ENCODE assay signal across 8 cellular contexts in the genomic region with DNA sequence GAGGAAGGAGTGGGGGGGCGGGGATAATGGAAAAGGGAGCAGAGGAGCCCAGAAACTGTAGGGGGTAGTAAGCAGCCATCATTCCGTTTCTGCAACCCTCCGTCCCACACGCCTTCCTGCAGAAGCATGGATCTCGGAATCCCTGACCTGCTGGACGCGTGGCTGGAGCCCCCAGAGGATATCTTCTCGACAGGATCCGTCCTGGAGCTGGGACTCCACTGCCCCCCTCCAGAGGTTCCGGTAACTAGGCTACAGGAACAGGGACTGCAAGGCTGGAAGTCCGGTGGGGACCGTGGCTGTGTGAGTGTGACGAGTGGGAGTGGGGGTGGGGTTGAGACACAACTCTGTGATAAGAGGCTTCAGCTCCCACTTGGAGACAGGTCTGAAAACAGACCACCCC. TPM values are rescaled to one million over a fixed set of nuclear protein-coding genes. Genes with fewer than 3 reads are reported as not detected.
DNase-seq lines count a peak whose midpoint lies in the region; ATAC-seq and TF ChIP-seq lines count a peak whose summit lies in the region.

No MANE protein-coding gene starts in this region.

- ATAC-seq in IMR-90 (ENCODE audit: low read depth): no peak
- ATAC-seq in naive thymus-derived CD4-positive, alpha-beta T cell: no peak

- H4K5ac ChIP-seq in IMR-90 (ENCODE audit: low read depth, low read length): peak overlapping the region; percentile 46

- H3K27ac ChIP-seq in IMR-90 (ENCODE audit: insufficient read depth, low read length): peak overlapping the region; percentile 4; the same call in 1 of the 2 replicates
- H3K27ac ChIP-seq in naive thymus-derived CD4-positive, alpha-beta T cell (ENCODE audit: low read depth, low read length): peak overlapping the region; percentile 79

- no peaks in the 10 kb centered on the region for H3K9me3 ChIP-seq in IMR-90 (ENCODE audit: control insufficient read depth, insufficient read depth, low read length)
- no peaks in the 10 kb centered on the region for H3K9me3 ChIP-seq in naive thymus-derived CD4-positive, alpha-beta T cell (ENCODE audit: control insufficient read depth in 2 of 3, low read length in 3 of 3)

- in situ Hi-C loops in IMR-90 (cut with MboI; ENCODE audit: low sequenced_read_pairs): loop anchor here (25.0 kb wide), 1 partner anchor 431 kb away; the partner anchor contains the start of genes S100A3, S100A4, S100A5 and S100A6
- in situ Hi-C loops in G401 (cut with HindIII; ENCODE audit: low sequenced_read_pairs): no loop called here

- dilution Hi-C loops in IMR-90 (cut with HindIII; ENCODE audit: low sequenced_read_pairs, unreplicated experiment): no loop called here

- CTCF ChIA-PET in IMR-90 (lab: Yijun Ruan, JAX): interaction anchor here (1.2 kb wide), 1 partner anchor 9 kb away, joined by 4 read pairs; the partner anchor contains the start of gene JTB
- CTCF ChIA-PET in naive thymus-derived CD4-positive, alpha-beta T cell (lab: Charles Lee): interaction anchor here (0.8 to 2.2 kb wide), 7 partner anchors 9 to 367 kb away, joined by 3 to 11 read pairs (median 4); partner anchors contain the start of genes DENND4B, JTB and RAB13

- POLR2A ChIA-PET in IMR-90 (lab: Charles Lee; ENCODE audit: unreplicated experiment): interaction anchor here (1.3 kb wide), 1 partner anchor 22 kb away, joined by 5 read pairs; the partner anchor contains the start of gene RPS27
- POLR2A ChIA-PET in naive thymus-derived CD4-positive, alpha-beta T cell (lab: Charles Lee): interaction anchor here (0.8 to 7.0 kb wide), 12 partner anchors 8 to 193 kb away, joined by 3 to 128 read pairs (median 7); partner anchors contain the start of genes CRTC2, DENND4B, JTB and RAB13

- H2AK9ac ChIP-seq in IMR-90 (replicated peaks; ENCODE audit: low read depth, low read length, poor library complexity): peak overlapping the region; percentile 88

- peak overlapping the region; percentile 87 for H3K4me2 ChIP-seq in IMR-90 (ENCODE audit: low read depth, low read length)

- 0 out of 2 replicates have a peak, but pooled peaks cover 1% of the 10 kb centered on the region for H3K4me1 ChIP-seq in IMR-90 (ENCODE audit: control insufficient read depth, insufficient read depth, low read length)
- H3K4me1 ChIP-seq in naive thymus-derived CD4-positive, alpha-beta T cell (ENCODE audit: control insufficient read depth in 2 of 2, insufficient read depth in 2 of 2, low read length in 2 of 2): peaks cover 23 to 35% of the 10 kb centered on the region in 2 donors

- H3K9me3 Mint-ChIP-seq in naive thymus-derived CD4-positive, alpha-beta T cell: no peaks in the 10 kb centered on the region

- H2BK120ac ChIP-seq in IMR-90 (ENCODE audit: low read depth, low read length): 0 out of 2 replicates have a peak overlapping the region, but pooled peaks have one; percentile 21

- no peaks in the 10 kb centered on the region for H3K27me3 Mint-ChIP-seq in naive thymus-derived CD4-positive, alpha-beta T cell

- H3K18ac ChIP-seq in IMR-90 (ENCODE audit: low read depth, low read length): no peak overlapping the region

- no TSS peak for BruUV-seq in IMR-90 (replicated peaks; lab: Mats Ljungman, UMichigan)

- H2AK5ac ChIP-seq in IMR-90 (ENCODE audit: low read depth, low read length): peak overlapping the region; percentile 73

- H3K4ac ChIP-seq in IMR-90 (ENCODE audit: low read depth, low read length): peak overlapping the region; percentile 80

- peak overlapping the region; percentile 21; the same call in 1 of the 2 replicates for H3K9ac ChIP-seq in IMR-90 (ENCODE audit: low read depth, low read length)

- peak overlapping the region; percentile 36; the same call in 1 of the 2 replicates for H4K91ac ChIP-seq in IMR-90 (ENCODE audit: insufficient read depth, low read depth, low read length)

- no peak overlapping the region for H2BK15ac ChIP-seq in IMR-90 (ENCODE audit: low read depth, low read length)

- intact Hi-C loops in IMR-90 (cut with micrococcal nuclease): no loop called here
- intact Hi-C loops in naive thymus-derived CD4-positive, alpha-beta T cell (cut with micrococcal nuclease): loop anchor here (5.0 to 10.0 kb wide), 3 partner anchors 296 to 986 kb away; partner anchors contain the start of genes ILF2 (in 1 of the 2), PBXIP1 (in 1 of the 2) and S100A6 (in 1 of the 2)

- peak overlapping the region in 8 of 10 donors; percentile 20 to 97 (median 88) for H3K4me3 Mint-ChIP-seq in naive thymus-derived CD4-positive, alpha-beta T cell

- peak overlapping the region; percentile 62 for H3K4me3 ChIP-seq in AG09309 (ENCODE audit: control insufficient read depth, low read depth, low read length)
- peak overlapping the region; percentile 48 for H3K4me3 ChIP-seq in IMR-90 (ENCODE audit: insufficient read depth, low read depth, low read length)
- H3K4me3 ChIP-seq in cardiac fibroblast (replicated peaks in 1 of 2; ENCODE audit: low read depth in 2 of 2, low read length in 2 of 2): peak overlapping the region; percentile 64 to 67
- no peak overlapping the region for H3K4me3 ChIP-seq in naive thymus-derived CD4-positive, alpha-beta T cell (ENCODE audit: low read length)

- TF ChIP-seq CTCF in AG09309 (IDR thresholded peaks at IDR 0.05; ENCODE audit: control insufficient read depth, insufficient read depth, low read depth, low read length, missing control alignments) (no peak), IMR-90 (conservative IDR thresholded peaks at IDR 0.05; ENCODE audit: low read depth, low read length) (no peak), cardiac fibroblast (IDR thresholded peaks at IDR 0.05; ENCODE audit: low read depth, low read length) (no peak)

- peak overlapping the region; percentile 58; the same call in 1 of the 2 replicates for H3K23ac ChIP-seq in IMR-90 (ENCODE audit: low read depth, low read length)

- H4K8ac ChIP-seq in IMR-90 (ENCODE audit: low read depth in 2 of 2, low read length in 2 of 2): peak overlapping the region; percentile 8 to 93

- no peak for TF ChIP-seq RAD21 in IMR-90 (IDR thresholded peaks at IDR 0.05; ENCODE audit: low read length)

- H3K14ac ChIP-seq in IMR-90 (replicated peaks; ENCODE audit: low read depth, low read length): peak overlapping the region; percentile 66

- H3K9me1 ChIP-seq in IMR-90 (ENCODE audit: insufficient read depth, low read length): peaks cover 7% of the 10 kb centered on the region; the same call in 1 of the 2 replicates

- H3K36me3 ChIP-seq in IMR-90 (ENCODE audit: control insufficient read depth, insufficient read depth, low read length): peaks cover 5% of the 10 kb centered on the region
- peaks cover 0 to 12% (median 0%) of the 10 kb centered on the region in 3 experiments for H3K36me3 ChIP-seq in naive thymus-derived CD4-positive, alpha-beta T cell (ENCODE audit: control insufficient read depth in 2 of 3, insufficient read depth in 3 of 3, low read length in 3 of 3)

- no peak for TF ChIP-seq POLR2A in IMR-90 (IDR thresholded peaks at IDR 0.05; ENCODE audit: low read depth, low read length)

- H2BK5ac ChIP-seq in IMR-90 (ENCODE audit: low read depth, low read length, poor library complexity, severe bottlenecking): no peak overlapping the region

- 5% methylated on average over 4 of the region's 13 CpGs; no CpG with 5 or more reads in 1 of the 2 experiments for WGBS in IMR-90 (ENCODE audit: extremely low coverage in 2 of 2, insufficient read length in 1 of 2), 2 experiments

- H2AFZ ChIP-seq in IMR-90 (replicated peaks; ENCODE audit: low read length, poor library complexity): peak overlapping the region; percentile 90

- peak overlapping the region; percentile 38 to 99 (median 94) for H3K27ac Mint-ChIP-seq in naive thymus-derived CD4-positive, alpha-beta T cell

- peaks cover 22 to 69% (median 55%) of the 10 kb centered on the region in 7 donors for H3K4me1 Mint-ChIP-seq in naive thymus-derived CD4-positive, alpha-beta T cell

- peaks cover 5 to 36% of the 10 kb centered on the region in 2 experiments; a peak in 3 of 4 replicates for H3K79me1 ChIP-seq in IMR-90 (ENCODE audit: low read depth in 1 of 2, low read length in 2 of 2)

- no peaks in the 10 kb centered on the region for H3K27me3 ChIP-seq in IMR-90 (ENCODE audit: control insufficient read depth, insufficient read depth, low read length)
- no peaks in the 10 kb centered on the region for H3K27me3 ChIP-seq in naive thymus-derived CD4-positive, alpha-beta T cell (ENCODE audit: control insufficient read depth in 2 of 2, insufficient read depth in 2 of 2, low read length in 2 of 2)

- H3K56ac ChIP-seq in IMR-90 (ENCODE audit: extremely low read depth, insufficient read depth, low read length): no peak overlapping the region

- peaks cover 0 to 11% (median 0%) of the 10 kb centered on the region in 5 donors for H3K36me3 Mint-ChIP-seq in naive thymus-derived CD4-positive, alpha-beta T cell

- no peaks in the 10 kb centered on the region for H4K20me1 ChIP-seq in IMR-90 (ENCODE audit: insufficient read depth, low read length)

- no peak for DNase-seq in AG09309 (ENCODE audit: low read depth)
- no peak for DNase-seq in IMR-90
- no peak for DNase-seq in cardiac fibroblast (ENCODE audit: low read depth in 2 of 2)
- no peak for DNase-seq in naive thymus-derived CD4-positive, alpha-beta T cell
- DNase-seq in stimulated activated CD4-positive, alpha-beta T cell treated with anti-CD3 and anti-CD28 coated beads, Interleukin-15, amount 100 ng/mL, for 24 hours: no peak
- no peak for DNase-seq in G401 (ENCODE audit: low spot score)
- no peak for DNase-seq in pons (ENCODE audit: low spot score)
- DNase-seq in stimulated activated CD4-positive, alpha-beta T cell treated with anti-CD3 and anti-CD28 coated beads, Interleukin-4, amount 100 ng/mL, for 1 hour: no peak

- H2BK20ac ChIP-seq in IMR-90 (ENCODE audit: low read depth, low read length): no peak overlapping the region

RNA-seq across cellular contexts. Expression of gene CREB3L4, which starts 0.7 kb away (rescaled TPM):
- total RNA-seq in IMR-90 (2012; rRNA removed): 4.4 and 6.5 TPM in 2 replicates
- 8.3 and 9.8 TPM in 2 replicates for polyA plus RNA-seq in IMR-90 (2012; rRNA removed)
- 5.0 and 5.8 TPM in 2 replicates for polyA plus RNA-seq in IMR-90 (2012; cell fraction: cytosol; rRNA removed)
- polyA plus RNA-seq in IMR-90 (2012; cell fraction: nucleus; rRNA removed; ENCODE audit: low replicate concordance): 21.0 and 21.3 TPM in 2 replicates
- 1 to 10 TPM; 4.6 to 8.4 (median 7.0) TPM for total RNA-seq in naive thymus-derived CD4-positive, alpha-beta T cell
- polyA plus RNA-seq in naive thymus-derived CD4-positive, alpha-beta T cell: 1 to 10 TPM; 6.2 to 7.7 TPM
- 12.0 and 13.4 TPM in 2 replicates for total RNA-seq in G401 (2014; rRNA removed; shearing (Covaris generic))

RNA-seq across cellular contexts. Expression of gene SLC39A1, which starts 5.1 kb away (rescaled TPM):
- 94.7 and 97.7 TPM in 2 replicates for total RNA-seq in IMR-90 (2012; rRNA removed)
- 84.6 and 89.1 TPM in 2 replicates for polyA plus RNA-seq in IMR-90 (2012; rRNA removed)
- 74.5 and 89.4 TPM in 2 replicates for polyA plus RNA-seq in IMR-90 (2012; cell fraction: cytosol; rRNA removed)
- 31.1 and 43.6 TPM in 2 replicates for polyA plus RNA-seq in IMR-90 (2012; cell fraction: nucleus; rRNA removed; ENCODE audit: low replicate concordance)
- total RNA-seq in naive thymus-derived CD4-positive, alpha-beta T cell: 10 to 100 TPM; 14.4 to 53.2 (median 18.7) TPM
- polyA plus RNA-seq in naive thymus-derived CD4-positive, alpha-beta T cell: 10 to 100 TPM; 27.8 to 37.4 TPM
- 251 and 259 TPM in 2 replicates for total RNA-seq in G401 (2014; rRNA removed; shearing (Covaris generic))

RNA-seq across cellular contexts. Expression of gene JTB, which starts 9.1 kb away (rescaled TPM):
- 114 and 123 TPM in 2 replicates for total RNA-seq in IMR-90 (2012; rRNA removed)
- 138 and 153 TPM in 2 replicates for polyA plus RNA-seq in IMR-90 (2012; rRNA removed)
- polyA plus RNA-seq in IMR-90 (2012; cell fraction: cytosol; rRNA removed): 184 and 196 TPM in 2 replicates
- polyA plus RNA-seq in IMR-90 (2012; cell fraction: nucleus; rRNA removed; ENCODE audit: low replicate concordance): 101 and 135 TPM in 2 replicates
- total RNA-seq in naive thymus-derived CD4-positive, alpha-beta T cell: 100 to 1,000 TPM in 3 of 5 experiments, 10 to 100 TPM in 2; 78.4 to 134 (median 104) TPM
- 100 to 1,000 TPM; 294 to 319 TPM for polyA plus RNA-seq in naive thymus-derived CD4-positive, alpha-beta T cell
- 196 TPM in 2 replicates for total RNA-seq in G401 (2014; rRNA removed; shearing (Covaris generic))

RNA-seq across cellular contexts. Expression of gene CRTC2, which starts 10.0 kb away (rescaled TPM):
- total RNA-seq in IMR-90 (2012; rRNA removed): 1.9 and 2.7 TPM in 2 replicates
- polyA plus RNA-seq in IMR-90 (2012; rRNA removed): 20.1 and 22.2 TPM in 2 replicates
- 12.2 and 16.7 TPM in 2 replicates for polyA plus RNA-seq in IMR-90 (2012; cell fraction: cytosol; rRNA removed)
- polyA plus RNA-seq in IMR-90 (2012; cell fraction: nucleus; rRNA removed; ENCODE audit: low replicate concordance): 59.1 and 73.2 TPM in 2 replicates
- total RNA-seq in naive thymus-derived CD4-positive, alpha-beta T cell: 100 to 1,000 TPM in 4 of 5 experiments, 10 to 100 TPM in 1; 86.1 to 157 (median 119) TPM
- 10 to 100 TPM; 25.2 to 44.8 TPM for polyA plus RNA-seq in naive thymus-derived CD4-positive, alpha-beta T cell
- total RNA-seq in G401 (2014; rRNA removed; shearing (Covaris generic)): 3.6 and 7.2 TPM in 2 replicates

RNA-seq across cellular contexts. Expression of gene RAB13, which starts 17.7 kb away (rescaled TPM):
- total RNA-seq in IMR-90 (2012; rRNA removed): 42.3 and 56.7 TPM in 2 replicates
- 207 and 249 TPM in 2 replicates for polyA plus RNA-seq in IMR-90 (2012; rRNA removed)
- 86.7 and 89.1 TPM in 2 replicates for polyA plus RNA-seq in IMR-90 (2012; cell fraction: cytosol; rRNA removed)
- polyA plus RNA-seq in IMR-90 (2012; cell fraction: nucleus; rRNA removed; ENCODE audit: low replicate concordance): 28.4 and 88.9 TPM in 2 replicates
- total RNA-seq in naive thymus-derived CD4-positive, alpha-beta T cell: 1 to 10 TPM in 2 of 5 experiments, under 1 TPM in 2, not detected in 1; 0.45 to 2.2 (median 1.4) TPM
- polyA plus RNA-seq in naive thymus-derived CD4-positive, alpha-beta T cell: not detected
- 18.5 and 23.4 TPM in 2 replicates for total RNA-seq in G401 (2014; rRNA removed; shearing (Covaris generic))
